8 cellular contexts compared by ENCODE assay signal in genomic region chr5:6378128-6379023, GRCh38. TPM values are rescaled to one million over a fixed set of nuclear protein-coding genes. Genes with fewer than 3 reads are reported as not detected.
DNase-seq lines count a peak whose midpoint lies in the region; ATAC-seq and TF ChIP-seq lines count a peak whose summit lies in the region.

MED10 (minus strand) TSS chr5:6378547; CDS start chr5:6378483, 64 bp downstream.

- CTCF ChIA-PET in PC-9 (lab: Charles Lee) = interaction anchor here (0.6 to 0.7 kb wide), 3 partner anchors 9 to 11 kb away, joined by 8 to 12 read pairs (median 10); no protein-coding TSS in a partner anchor

- POLR2A ChIA-PET in PC-9 (lab: Charles Lee; ENCODE audit: unreplicated experiment) = interaction anchor here (0.6 to 0.7 kb wide), 4 partner anchors 240 to 1085 kb away, joined by 3 to 4 read pairs (median 4); no protein-coding TSS in a partner anchor

- H3K27me3 ChIP-seq in PC-9 (ENCODE audit: insufficient read depth, low read depth) (no peaks in the 10 kb centered on the region), esophagus (ENCODE audit: control insufficient read depth in 1 of 2, insufficient read depth in 2 of 2, low read length in 2 of 2) (no peaks in the 10 kb centered on the region), muscle layer of colon (ENCODE audit: control insufficient read depth in 1 of 2, insufficient read depth in 2 of 2, low read length in 2 of 2) (no peaks in the 10 kb centered on the region)

- DNase-seq in DMS153 (lab: John Stamatoyannopoulos, UW) (peak; percentile 90), PC-9 (peak; percentile 87 to 98)
- DNase-seq in Jurkat, Clone E6-1 (ENCODE audit: low read depth, low spot score) = peak; percentile 87
- DNase-seq in activated T-cell treated with anti-CD3 and anti-CD28 coated beads, Interleukin-2, amount 50 U/mL, for 1 hour = peak; percentile 95
- DNase-seq in stimulated activated CD8-positive, alpha-beta memory T cell treated with anti-CD3 and anti-CD28 coated beads, Interleukin-7, amount 100 ng/mL, for 24 hours (ENCODE audit: low read depth) = peak; percentile 93

- H3K79me2 ChIP-seq in PC-9 (ENCODE audit: low read depth) = peaks cover 42% of the 10 kb centered on the region

- H3K9ac ChIP-seq in muscle layer of colon (ENCODE audit: low read length) = peak within 1 kb of the TSS; percentile 63

- ATAC-seq in GM21619 (IDR thresholded peaks at IDR 0.05; ENCODE audit: unreplicated experiment) = peak; percentile 98

- BruUV-seq in PC-9 (replicated peaks; lab: Mats Ljungman, UMichigan) = TSS peak; percentile 72

- TF ChIP-seq CTCF in PC-9 (conservative IDR thresholded peaks at IDR 0.05) = no peak

- H3K9me3 ChIP-seq in PC-9 (ENCODE audit: insufficient read depth, low read depth) (no peaks in the 10 kb centered on the region), esophagus (ENCODE audit: control insufficient read depth in 2 of 2, insufficient read depth in 1 of 2, low read depth in 1 of 2, low read length in 1 of 2) (no peaks in the 10 kb centered on the region), muscle layer of colon (ENCODE audit: low read length) (no peaks in the 10 kb centered on the region)

- peaks cover 40% of the 10 kb centered on the region for H4K20me1 ChIP-seq in PC-9 (ENCODE audit: insufficient read depth)

- peaks cover 36% of the 10 kb centered on the region for H3K36me3 ChIP-seq in PC-9 (ENCODE audit: low read depth)
- peaks cover 3 to 13% of the 10 kb centered on the region in 2 donors for H3K36me3 ChIP-seq in esophagus (ENCODE audit: control insufficient read depth in 2 of 2, insufficient read depth in 2 of 2, low read length in 1 of 2)
- H3K36me3 ChIP-seq in muscle layer of colon (ENCODE audit: insufficient read depth, low read length) = peaks cover 34% of the 10 kb centered on the region

- peaks cover 5% of the 10 kb centered on the region; the same call in 1 of the 2 replicates for H3F3A ChIP-seq in PC-9 (ENCODE audit: insufficient read depth, low read depth)

- 1 to 2% methylated on average over 60 to 62 of the region's 62 CpGs for WGBS in esophagus, 2 donors

- intact Hi-C loops in PC-9 (cut with micrococcal nuclease; ENCODE audit: unreplicated experiment) = loop anchor here (1.0 to 5.0 kb wide), 4 partner anchors 255 to 956 kb away; partner anchors contain the start of genes ICE1, NSUN2, SRD5A1 and TENT4A

- peak within 1 kb of the TSS; percentile 59 for H3K27ac ChIP-seq in PC-9
- peak within 1 kb of the TSS; percentile 85 to 94 for H3K27ac ChIP-seq in esophagus (ENCODE audit: low read depth in 2 of 2, low read length in 1 of 2)
- peak within 1 kb of the TSS; percentile 81 for H3K27ac ChIP-seq in muscle layer of colon (ENCODE audit: low read depth, low read length)

- peak within 1 kb of the TSS; percentile 98 for H3K4me2 ChIP-seq in PC-9

- 0 out of 2 replicates have a peak, but pooled peaks cover 3% of the 10 kb centered on the region for H3K9me2 ChIP-seq in PC-9 (ENCODE audit: insufficient read depth)

- peak within 1 kb of the TSS; percentile 91 for H3K4me3 ChIP-seq in Jurkat, Clone E6-1 (ENCODE audit: low read length)
- H3K4me3 ChIP-seq in PC-9 (peak within 1 kb of the TSS; percentile 93), esophagus (ENCODE audit: low read depth in 1 of 2, low read length in 2 of 2) (peak within 1 kb of the TSS; percentile 91 to 99), muscle layer of colon (ENCODE audit: low read depth in 1 of 2, low read length in 2 of 2) (peak within 1 kb of the TSS; percentile 72 to 94)

- H3K4me1 ChIP-seq in PC-9 (replicated peaks; ENCODE audit: insufficient read depth) (peaks cover 20% of the 10 kb centered on the region), esophagus (ENCODE audit: control insufficient read depth in 2 of 2, insufficient read depth in 2 of 2, low read length in 1 of 2) (peaks cover 2 to 8% of the 10 kb centered on the region in 2 donors), muscle layer of colon (ENCODE audit: insufficient read depth, low read length) (peaks cover 21% of the 10 kb centered on the region)

- peak within 1 kb of the TSS; percentile 97 for H2AFZ ChIP-seq in PC-9

RNA-seq across cellular contexts. Expression of gene MED10, which starts in this region (rescaled TPM):
- 70.3 TPM for polyA plus RNA-seq in Jurkat, Clone E6-1 (2012; ENCODE audit: insufficient read depth, insufficient read length)
- total RNA-seq in PC-9 (2021) = 81.8 and 82.0 TPM in 2 replicates
- 10 to 100 TPM; 25.6 to 34.4 TPM for polyA plus RNA-seq in esophagus

Comparison
In these comparisons a context has a peak if more than half of its experiments do, and no peak if none do; other contexts are left out.
1. Peak in every context shown above with its lines: DNase-seq, ATAC-seq, H3K4me3 ChIP-seq and H3K27ac ChIP-seq.